ENCODE assay signal across 1 cellular context in the genomic region with DNA sequence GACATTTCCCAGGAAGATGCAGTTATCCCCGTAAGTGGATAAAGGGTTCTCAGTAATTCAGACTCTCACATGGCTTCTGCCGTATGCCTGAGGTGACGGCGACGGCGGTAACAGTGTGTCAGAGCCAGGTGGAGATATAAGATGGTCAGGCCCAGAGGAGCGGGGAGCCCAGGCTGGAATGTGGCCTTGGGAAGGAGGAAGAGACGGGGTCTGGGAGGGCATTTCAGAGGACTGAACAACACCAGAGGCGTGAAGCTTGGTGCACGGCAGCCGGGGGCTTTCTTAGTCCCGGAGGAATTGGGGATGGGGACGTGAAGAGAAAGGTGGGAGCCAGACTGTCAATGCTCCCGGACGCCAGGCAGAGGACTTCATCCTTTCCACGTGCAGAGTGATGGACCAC.
A peak's percentile ranks its signal among the peaks of the same experiment; 100 is the strongest.
TF ChIP-seq lines count a peak whose summit lies in the region.

No MANE protein-coding gene starts in this region.

TF ChIP-seq in K562, 482 proteins besides CTCF, POLR2A, EP300 and RAD21 (continued from another document):
- TF ChIP-seq EHMT2 (IDR thresholded peaks at IDR 0.05) (no peak), ZNF445 (CRISPR knock-in tag; IDR thresholded peaks at IDR 0.05; ENCODE audit: low read depth) (no peak), POLR2B (IDR thresholded peaks at IDR 0.05; ENCODE audit: low read depth, partially characterized antibody) (no peak), CBX1 (IDR thresholded peaks at IDR 0.05; ENCODE audit: low read depth) (no peak), NRF1 (conservative IDR thresholded peaks at IDR 0.05 in 1 of 2, IDR thresholded peaks at IDR 0.05 in 1 of 2) (no peak), ZNF217 (CRISPR knock-in tag; IDR thresholded peaks at IDR 0.05) (no peak), ZNF316 (IDR thresholded peaks at IDR 0.05) (peak; percentile 20; the same call in 1 of the 2 replicates), MITF (IDR thresholded peaks at IDR 0.05) (no peak)
- TF ChIP-seq, protein P1, sequence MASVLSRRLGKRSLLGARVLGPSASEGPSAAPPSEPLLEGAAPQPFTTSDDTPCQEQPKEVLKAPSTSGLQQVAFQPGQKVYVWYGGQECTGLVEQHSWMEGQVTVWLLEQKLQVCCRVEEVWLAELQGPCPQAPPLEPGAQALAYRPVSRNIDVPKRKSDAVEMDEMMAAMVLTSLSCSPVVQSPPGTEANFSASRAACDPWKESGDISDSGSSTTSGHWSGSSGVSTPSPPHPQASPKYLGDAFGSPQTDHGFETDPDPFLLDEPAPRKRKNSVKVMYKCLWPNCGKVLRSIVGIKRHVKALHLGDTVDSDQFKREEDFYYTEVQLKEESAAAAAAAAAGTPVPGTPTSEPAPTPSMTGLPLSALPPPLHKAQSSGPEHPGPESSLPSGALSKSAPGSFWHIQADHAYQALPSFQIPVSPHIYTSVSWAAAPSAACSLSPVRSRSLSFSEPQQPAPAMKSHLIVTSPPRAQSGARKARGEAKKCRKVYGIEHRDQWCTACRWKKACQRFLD (CRISPR knock-in tag; IDR thresholded peaks at IDR 0.05): no peak
TF ChIP-seq in K562: peak in this region for 4.
